Comparison of ENCODE assay signal across 8 cellular contexts in the genomic region with DNA sequence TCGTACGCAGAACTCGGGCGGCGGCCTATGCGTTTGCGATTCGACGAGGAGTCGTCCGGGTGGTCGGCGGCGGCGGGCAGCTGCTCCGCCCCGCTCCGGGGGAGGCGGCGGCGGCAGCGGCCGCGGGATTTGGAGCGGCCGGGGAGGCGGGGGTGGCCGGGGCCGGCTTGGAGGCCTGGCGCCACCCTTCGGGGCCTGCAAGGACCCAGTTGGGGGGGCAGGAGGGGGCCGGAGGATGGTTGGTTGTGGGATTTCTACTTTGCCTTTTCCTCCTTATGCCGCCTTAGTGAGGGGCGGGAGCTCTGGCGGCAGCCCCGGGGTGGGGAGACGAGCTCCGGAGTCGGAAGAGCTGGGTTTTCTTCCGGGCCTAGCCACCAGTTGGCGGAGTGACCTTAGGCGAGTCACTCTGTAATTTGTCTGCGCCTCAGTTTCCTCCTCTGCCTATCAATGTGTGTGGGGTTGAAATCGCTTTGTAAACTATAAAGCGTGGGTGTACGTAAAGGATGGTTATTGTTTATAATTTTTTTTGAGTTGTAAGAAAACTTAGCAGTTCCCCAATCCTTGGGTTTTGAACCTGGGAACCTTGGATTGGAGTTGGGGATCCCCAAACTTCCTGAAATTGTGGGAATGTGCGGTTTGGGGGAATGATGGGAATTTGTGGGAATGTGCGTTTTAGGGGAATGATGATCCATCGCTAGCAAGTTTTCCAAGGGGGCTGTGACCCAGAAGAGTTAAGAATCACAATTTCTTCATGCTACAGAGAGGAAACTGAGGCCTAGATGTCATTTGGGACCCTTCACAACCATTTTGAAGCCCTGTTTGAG. TPM values are rescaled to one million over a fixed set of nuclear protein-coding genes. Genes with fewer than 3 reads are reported as not detected.
DNase-seq lines count a peak whose midpoint lies in the region; ATAC-seq, FAIRE-seq and TF ChIP-seq lines count a peak whose summit lies in the region.

No MANE protein-coding gene starts in this region.

- H3K4me1 ChIP-seq in ES-I3 (ENCODE audit: insufficient read depth, low read length) = peaks cover 3% of the 10 kb centered on the region; the same call in 1 of the 2 replicates
- peaks cover 21% of the 10 kb centered on the region for H3K4me1 ChIP-seq in endothelial cell of umbilical vein (ENCODE audit: control insufficient read depth, extremely low read depth, insufficient read depth, low read length)
- H3K4me1 ChIP-seq in muscle layer of duodenum (ENCODE audit: control insufficient read depth in 1 of 2, insufficient read depth in 2 of 2, low read length in 2 of 2) = peaks cover 10 to 31% of the 10 kb centered on the region in 2 donors
- peaks cover 37 to 40% of the 10 kb centered on the region in 2 donors for H3K4me1 ChIP-seq in thyroid gland

- H3K79me2 ChIP-seq in endothelial cell of umbilical vein (ENCODE audit: control insufficient read depth, insufficient read depth, low read length) = peaks cover 69% of the 10 kb centered on the region

- CTCF ChIA-PET in endothelial cell of umbilical vein (lab: Charles Lee) = interaction anchor here (0.6 to 5.0 kb wide), 13 partner anchors 11 to 335 kb away, joined by 3 to 130 read pairs (median 3); partner anchors contain the start of genes SELENOM and SMTN

- no peaks in the 10 kb centered on the region for H3K9me1 ChIP-seq in endothelial cell of umbilical vein (replicated peaks; ENCODE audit: control insufficient read depth, extremely low read depth, insufficient read depth, low read length)

- H3K27ac ChIP-seq in endothelial cell of umbilical vein (ENCODE audit: insufficient read depth, low read depth, low read length) (peak overlapping the region; percentile 83), muscle layer of duodenum (ENCODE audit: low read length) (peak overlapping the region; percentile 68), thyroid gland (peak overlapping the region; percentile 83 to 93 (median 92))

- H3K36me3 ChIP-seq in ES-I3 (ENCODE audit: insufficient read depth, low read length) (peaks cover 32% of the 10 kb centered on the region), endothelial cell of umbilical vein (ENCODE audit: control insufficient read depth in 2 of 2, extremely low read depth in 1 of 2, insufficient read depth in 2 of 2, low read length in 2 of 2) (peaks cover 9 to 21% of the 10 kb centered on the region in 2 experiments), muscle layer of duodenum (ENCODE audit: control insufficient read depth in 1 of 2, insufficient read depth in 2 of 2, low read length in 2 of 2) (peaks cover 33 to 41% of the 10 kb centered on the region in 2 donors), thyroid gland (peaks cover 20 to 31% of the 10 kb centered on the region in 2 donors)

- in situ Hi-C loops in KBM-7 (cut with MboI; ENCODE audit: low pct_unique_long_range_greater_than_20kb, low sequenced_read_pairs) = no loop called here

- dilution Hi-C loops in endothelial cell of umbilical vein (cut with MboI; ENCODE audit: extremely low pct_ligation_motif_present, low sequenced_read_pairs) = no loop called here

- H3K4me3 ChIP-seq in endothelial cell of umbilical vein (replicated peaks in 1 of 3; ENCODE audit: insufficient read depth in 1 of 3, low read depth in 1 of 3, low read length in 3 of 3) (peak overlapping the region; percentile 80 to 95 (median 88)), muscle layer of duodenum (ENCODE audit: low read depth in 1 of 2, low read length in 2 of 2) (peak overlapping the region; percentile 88), thyroid gland (replicated peaks in 1 of 3) (peak overlapping the region; percentile 38 to 92 (median 88))

- TF ChIP-seq CTCF in endothelial cell of umbilical vein (IDR thresholded peaks at IDR 0.05; ENCODE audit: extremely low read depth in 1 of 2, insufficient read depth in 1 of 2, low read depth in 1 of 2, low read length in 2 of 2) (no peak), thyroid gland (IDR thresholded peaks at IDR 0.05) (no peak)

- peak; percentile 42 for DNase-seq in KBM-7
- DNase-seq in activated CD4-positive, alpha-beta T cell treated with anti-CD3 and anti-CD28 coated beads for 48 hours = peak; percentile 51
- peak; percentile 55 for DNase-seq in endothelial cell of umbilical vein (ENCODE audit: low read depth, low spot score)
- peak; percentile 25 to 35 for DNase-seq in thyroid gland
- no peak for DNase-seq in NCI-H774 (lab: John Stamatoyannopoulos, UW)

- 4 to 5% methylated on average over 17 to 23 of the region's 49 CpGs for WGBS in thyroid gland, 2 donors

- H3K9me3 ChIP-seq in ES-I3 (ENCODE audit: control insufficient read depth, insufficient read depth, low read length) (peaks cover 17% of the 10 kb centered on the region; the same call in 1 of the 2 replicates), endothelial cell of umbilical vein (replicated peaks; ENCODE audit: control insufficient read depth, insufficient read depth, low read length) (no peaks in the 10 kb centered on the region), muscle layer of duodenum (ENCODE audit: control insufficient read depth in 1 of 2, low read length in 2 of 2) (peaks cover 29 to 35% of the 10 kb centered on the region in 2 donors), thyroid gland (no peaks in the 10 kb centered on the region)

- peaks cover 6% of the 10 kb centered on the region for H4K20me1 ChIP-seq in endothelial cell of umbilical vein (replicated peaks; ENCODE audit: control insufficient read depth, extremely low read depth, insufficient read depth, low read length)

- H3K4me2 ChIP-seq in endothelial cell of umbilical vein (ENCODE audit: insufficient read depth, low read length) = peak overlapping the region; percentile 98

- peak overlapping the region; percentile 75 for H3K9ac ChIP-seq in ES-I3 (ENCODE audit: low read depth, low read length)
- peak overlapping the region; percentile 89 for H3K9ac ChIP-seq in endothelial cell of umbilical vein (replicated peaks; ENCODE audit: extremely low read depth, insufficient read depth, low read length)

- ATAC-seq in GM21529 (IDR thresholded peaks at IDR 0.05; ENCODE audit: unreplicated experiment) = peak; percentile 37

- POLR2A ChIA-PET in endothelial cell of umbilical vein (lab: Charles Lee) = interaction anchor here (0.8 to 3.3 kb wide), 5 partner anchors 77 to 157 kb away, joined by 3 to 44 read pairs (median 4); partner anchors contain the start of gene SMTN

- no peaks in the 10 kb centered on the region for H3K27me3 ChIP-seq in endothelial cell of umbilical vein (ENCODE audit: control insufficient read depth in 2 of 2, insufficient read depth in 2 of 2, low read length in 2 of 2)
- H3K27me3 ChIP-seq in muscle layer of duodenum (ENCODE audit: low read depth, low read length) = no peaks in the 10 kb centered on the region
- H3K27me3 ChIP-seq in thyroid gland = no peaks in the 10 kb centered on the region

- H2AFZ ChIP-seq in endothelial cell of umbilical vein (ENCODE audit: low read depth, low read length) = peak overlapping the region; percentile 62

- no peak for TF ChIP-seq POLR2A in endothelial cell of umbilical vein (IDR thresholded peaks at IDR 0.05; ENCODE audit: low read depth, low read length)
- TF ChIP-seq POLR2A in thyroid gland (IDR thresholded peaks at IDR 0.05) = peak in 1 of 2 donors; percentile 0

- BruUV-seq in endothelial cell of umbilical vein (replicated peaks; lab: Mats Ljungman, UMichigan) = TSS peak; percentile 20

- intact Hi-C loops in endothelial cell of umbilical vein (cut with micrococcal nuclease) (loop anchor here (1.0 to 5.0 kb wide), 3 partner anchors 77 to 178 kb away; no protein-coding TSS in a partner anchor), thyroid gland (cut with DNase I) (loop anchor here (5.0 kb wide), 1 partner anchor 118 kb away; no protein-coding TSS in a partner anchor)

- no peak for FAIRE-seq in endothelial cell of umbilical vein (lab: Jason Lieb, UNC)

TF ChIP-seq in endothelial cell of umbilical vein, 7 proteins besides CTCF, POLR2A, EP300 and RAD21:
- no peak for TF ChIP-seq GATA2 (IDR thresholded peaks at IDR 0.05; ENCODE audit: insufficient read depth, insufficient read length, low read depth, low read length)
- no peak for TF ChIP-seq POLR2AphosphoS5 (IDR thresholded peaks at IDR 0.05; ENCODE audit: insufficient read depth, low read depth, low read length)
- TF ChIP-seq, protein P1, sequence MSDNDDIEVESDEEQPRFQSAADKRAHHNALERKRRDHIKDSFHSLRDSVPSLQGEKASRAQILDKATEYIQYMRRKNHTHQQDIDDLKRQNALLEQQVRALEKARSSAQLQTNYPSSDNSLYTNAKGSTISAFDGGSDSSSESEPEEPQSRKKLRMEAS (IDR thresholded peaks at IDR 0.05; ENCODE audit: insufficient read depth, insufficient read length) = no peak
- no peak for TF ChIP-seq MYC (IDR thresholded peaks at IDR 0.05; ENCODE audit: low read depth, low read length)
- TF ChIP-seq FOS (IDR thresholded peaks at IDR 0.05; ENCODE audit: borderline replicate concordance, insufficient read depth, low read length) = no peak
- TF ChIP-seq EZH2 (IDR thresholded peaks at IDR 0.05; ENCODE audit: borderline replicate concordance, low read depth, low read length, severe bottlenecking) = no peak
- no peak for TF ChIP-seq JUN (IDR thresholded peaks at IDR 0.05; ENCODE audit: borderline replicate concordance, insufficient read depth, insufficient read length, low read depth)

RNA-seq across cellular contexts. Expression of gene TUG1, which starts 0.7 kb away (rescaled TPM):
- total RNA-seq in endothelial cell of umbilical vein (76.8 and 85.9 TPM in 2 replicates), thyroid gland (100 to 1,000 TPM in 1 of 4 donors, 10 to 100 TPM in 3; 81.6 to 127 (median 92.9) TPM)
- 70.1 and 77.1 TPM in 2 replicates for polyA plus RNA-seq in endothelial cell of umbilical vein
- polyA plus RNA-seq in endothelial cell of umbilical vein (2011; cell fraction: cytosol; rRNA removed) = 47.4 and 55.7 TPM in 2 replicates
- 271 and 294 TPM in 2 replicates for polyA plus RNA-seq in endothelial cell of umbilical vein (2011; cell fraction: nucleus; rRNA removed)
- 49.6 and 62.6 TPM in 2 replicates for polyA plus RNA-seq in endothelial cell of umbilical vein (2012)
- 116 and 127 TPM in 2 replicates for polyA minus RNA-seq in endothelial cell of umbilical vein
- 27.3 TPM for polyA minus RNA-seq in endothelial cell of umbilical vein (2011; cell fraction: cytosol; rRNA and poly(A)+ RNA removed)
- 90.6 and 154 TPM in 2 replicates for polyA minus RNA-seq in endothelial cell of umbilical vein (2011; cell fraction: nucleus; rRNA and poly(A)+ RNA removed)

RNA-seq across cellular contexts. Expression of gene MORC2, which starts 1.2 kb away (rescaled TPM):
- total RNA-seq in endothelial cell of umbilical vein = 34.7 and 38.1 TPM in 2 replicates
- 11.1 and 11.6 TPM in 2 replicates for polyA plus RNA-seq in endothelial cell of umbilical vein
- 11.7 and 14.8 TPM in 2 replicates for polyA plus RNA-seq in endothelial cell of umbilical vein (2011; cell fraction: cytosol; rRNA removed)
- polyA plus RNA-seq in endothelial cell of umbilical vein (2011; cell fraction: nucleus; rRNA removed) = 38.9 and 43.3 TPM in 2 replicates
- polyA plus RNA-seq in endothelial cell of umbilical vein (2012) = 23.9 and 25.3 TPM in 2 replicates
- 32.7 and 38.7 TPM in 2 replicates for polyA minus RNA-seq in endothelial cell of umbilical vein
- polyA minus RNA-seq in endothelial cell of umbilical vein (2011; cell fraction: cytosol; rRNA and poly(A)+ RNA removed) = 15.1 TPM
- 20.9 and 21.0 TPM in 2 replicates for polyA minus RNA-seq in endothelial cell of umbilical vein (2011; cell fraction: nucleus; rRNA and poly(A)+ RNA removed)
- total RNA-seq in thyroid gland = 10 to 100 TPM; 14.9 to 32.8 (median 24.6) TPM
